1 cellular context compared by ENCODE assay signal in genomic region chr3:114121996-114122709, GRCh38.
TF ChIP-seq lines count a peak whose summit lies in the region.

No MANE protein-coding gene starts in this region.

TF ChIP-seq in WTC11, 78 proteins besides CTCF, POLR2A, EP300 and RAD21 (continued from another document):
- TF ChIP-seq, protein P1, sequence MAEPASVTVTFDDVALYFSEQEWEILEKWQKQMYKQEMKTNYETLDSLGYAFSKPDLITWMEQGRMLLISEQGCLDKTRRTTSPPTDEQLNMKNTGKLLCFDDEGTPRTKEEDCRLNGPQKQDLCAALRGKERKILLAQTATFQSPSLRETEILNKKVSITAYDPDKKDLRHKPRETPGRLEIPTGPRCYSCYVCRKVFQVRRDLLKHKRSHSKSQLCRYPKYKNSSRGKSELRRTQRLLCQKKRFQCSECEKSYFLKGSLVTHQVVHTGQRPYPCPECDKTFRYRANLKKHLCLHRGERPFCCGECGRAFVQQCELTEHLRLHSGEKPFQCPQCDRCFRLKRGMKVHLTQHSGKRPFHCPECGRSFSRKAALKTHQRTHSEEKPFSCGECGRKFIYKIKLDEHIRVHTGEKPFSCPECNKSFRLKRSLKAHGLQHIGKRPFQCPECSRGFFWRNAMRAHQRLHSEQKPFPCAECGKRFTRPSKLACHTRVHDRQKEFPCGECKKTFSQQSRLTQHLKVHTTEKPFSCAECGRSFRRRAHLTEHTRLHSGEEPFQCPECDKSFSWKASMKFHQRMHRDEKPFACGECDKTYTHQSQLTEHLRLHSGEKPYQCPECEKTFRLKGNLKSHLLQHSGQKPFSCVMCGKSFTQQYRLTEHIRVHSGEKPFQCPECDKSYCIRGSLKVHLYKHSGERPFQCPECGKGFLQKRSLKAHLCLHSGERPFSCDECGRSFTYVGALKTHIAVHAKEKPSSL (CRISPR knock-in tag; conservative IDR thresholded peaks at IDR 0.05), result no peak
- TF ChIP-seq ZNF396 (CRISPR knock-in tag; IDR thresholded peaks at IDR 0.05; ENCODE audit: borderline replicate concordance) (no peak), JUN (CRISPR knock-in tag; IDR thresholded peaks at IDR 0.05) (no peak), CDX4 (CRISPR knock-in tag; IDR thresholded peaks at IDR 0.05; ENCODE audit: borderline replicate concordance) (no peak), ZNF416 (CRISPR knock-in tag; IDR thresholded peaks at IDR 0.05) (no peak), HMGXB4 (CRISPR knock-in tag; IDR thresholded peaks at IDR 0.05) (no peak), OVOL2 (CRISPR knock-in tag; IDR thresholded peaks at IDR 0.05; ENCODE audit: borderline replicate concordance) (no peak), NFYB (CRISPR knock-in tag; conservative IDR thresholded peaks at IDR 0.05; ENCODE audit: low read depth) (no peak), NFATC4 (CRISPR knock-in tag; IDR thresholded peaks at IDR 0.05) (no peak)
- TF ChIP-seq, protein P2, sequence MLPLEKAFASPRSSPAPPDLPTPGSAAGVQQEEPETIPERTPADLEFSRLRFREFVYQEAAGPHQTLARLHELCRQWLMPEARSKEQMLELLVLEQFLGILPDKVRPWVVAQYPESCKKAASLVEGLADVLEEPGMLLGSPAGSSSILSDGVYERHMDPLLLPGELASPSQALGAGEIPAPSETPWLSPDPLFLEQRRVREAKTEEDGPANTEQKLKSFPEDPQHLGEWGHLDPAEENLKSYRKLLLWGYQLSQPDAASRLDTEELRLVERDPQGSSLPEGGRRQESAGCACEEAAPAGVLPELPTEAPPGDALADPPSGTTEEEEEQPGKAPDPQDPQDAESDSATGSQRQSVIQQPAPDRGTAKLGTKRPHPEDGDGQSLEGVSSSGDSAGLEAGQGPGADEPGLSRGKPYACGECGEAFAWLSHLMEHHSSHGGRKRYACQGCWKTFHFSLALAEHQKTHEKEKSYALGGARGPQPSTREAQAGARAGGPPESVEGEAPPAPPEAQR (CRISPR knock-in tag; IDR thresholded peaks at IDR 0.05), result no peak
- TF ChIP-seq, protein P3, sequence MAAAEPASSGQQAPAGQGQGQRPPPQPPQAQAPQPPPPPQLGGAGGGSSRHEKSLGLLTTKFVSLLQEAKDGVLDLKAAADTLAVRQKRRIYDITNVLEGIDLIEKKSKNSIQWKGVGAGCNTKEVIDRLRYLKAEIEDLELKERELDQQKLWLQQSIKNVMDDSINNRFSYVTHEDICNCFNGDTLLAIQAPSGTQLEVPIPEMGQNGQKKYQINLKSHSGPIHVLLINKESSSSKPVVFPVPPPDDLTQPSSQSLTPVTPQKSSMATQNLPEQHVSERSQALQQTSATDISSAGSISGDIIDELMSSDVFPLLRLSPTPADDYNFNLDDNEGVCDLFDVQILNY (CRISPR knock-in tag; IDR thresholded peaks at IDR 0.05), result no peak
